Comparison of ENCODE assay signal across 8 cellular contexts in the genomic region with DNA sequence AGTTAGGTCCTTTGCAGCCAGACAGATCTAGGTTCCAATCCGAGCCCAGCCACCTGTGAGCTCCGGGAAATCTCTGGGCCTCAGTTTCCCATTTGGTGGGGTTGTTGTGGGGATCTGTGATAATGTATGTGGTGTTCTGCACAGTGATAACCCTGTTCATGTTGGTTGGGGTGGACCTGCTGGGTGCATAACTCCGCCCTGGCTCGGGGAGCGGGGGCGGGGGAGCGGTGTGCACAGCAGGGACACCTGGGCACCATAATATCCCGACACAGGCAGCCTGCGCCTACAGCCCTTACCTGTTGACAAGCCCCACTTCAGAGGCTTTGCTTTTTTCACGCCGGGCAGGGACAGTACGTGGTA. TPM values are rescaled to one million over a fixed set of nuclear protein-coding genes. Genes with fewer than 3 reads are reported as not detected.
DNase-seq lines count a peak whose midpoint lies in the region; ATAC-seq and TF ChIP-seq lines count a peak whose summit lies in the region.

No MANE protein-coding gene starts in this region.

- H3K9me3 Mint-ChIP-seq in CD8-positive, alpha-beta memory T cell = peaks cover 0 to 4% (median 0%) of the 10 kb centered on the region in 5 donors
- H3K9me3 Mint-ChIP-seq in naive thymus-derived CD8-positive, alpha-beta T cell = peaks cover 0 to 2% (median 0%) of the 10 kb centered on the region in 9 donors

- no peak for TF ChIP-seq EP300 in gastroesophageal sphincter (IDR thresholded peaks at IDR 0.05)

- H3K27me3 Mint-ChIP-seq in CD8-positive, alpha-beta memory T cell = peaks cover 50 to 69% of the 10 kb centered on the region in 2 donors
- peaks cover 9 to 43% (median 28%) of the 10 kb centered on the region in 5 donors for H3K27me3 Mint-ChIP-seq in naive thymus-derived CD8-positive, alpha-beta T cell

- TF ChIP-seq POLR2A in gastroesophageal sphincter (IDR thresholded peaks at IDR 0.05) = no peak

- peaks cover 0 to 4% (median 1%) of the 10 kb centered on the region in 3 donors for H3K36me3 Mint-ChIP-seq in CD8-positive, alpha-beta memory T cell
- peaks cover 0 to 1% (median 0%) of the 10 kb centered on the region in 3 donors for H3K36me3 Mint-ChIP-seq in naive thymus-derived CD8-positive, alpha-beta T cell

- peaks cover 9 to 11% (median 10%) of the 10 kb centered on the region in 3 donors for H3K4me1 Mint-ChIP-seq in CD8-positive, alpha-beta memory T cell
- H3K4me1 Mint-ChIP-seq in naive thymus-derived CD8-positive, alpha-beta T cell = peaks cover 5 to 19% (median 12%) of the 10 kb centered on the region in 4 donors

- H2AFZ ChIP-seq in Karpas-422 (ENCODE audit: low read length) = no peak overlapping the region

- H3K9ac ChIP-seq in Karpas-422 (ENCODE audit: low read length) = no peak overlapping the region

- ATAC-seq in naive thymus-derived CD8-positive, alpha-beta T cell = no peak
- ATAC-seq in GM18870 (IDR thresholded peaks at IDR 0.05; ENCODE audit: unreplicated experiment) = no peak
- no peak for ATAC-seq in gastroesophageal sphincter

- no peak overlapping the region for H3K27ac Mint-ChIP-seq in CD8-positive, alpha-beta memory T cell
- H3K27ac Mint-ChIP-seq in naive thymus-derived CD8-positive, alpha-beta T cell = no peak overlapping the region

- H3K9me2 ChIP-seq in Karpas-422 (replicated peaks; ENCODE audit: insufficient read depth, low read length) = no peaks in the 10 kb centered on the region

- H3K4me3 Mint-ChIP-seq in CD8-positive, alpha-beta memory T cell = peak overlapping the region in 5 of 7 donors; percentile 3 to 64 (median 48)
- H3K4me3 Mint-ChIP-seq in naive thymus-derived CD8-positive, alpha-beta T cell = peak overlapping the region; percentile 47 to 81 (median 68)

- TF ChIP-seq CTCF in dorsolateral prefrontal cortex (IDR thresholded peaks at IDR 0.05 in 54 of 56, conservative IDR thresholded peaks at IDR 0.05 in 2 of 56; ENCODE audit: low read depth in 1 of 56, partially characterized antibody in 56 of 56) = no peak
- TF ChIP-seq CTCF in gastroesophageal sphincter (IDR thresholded peaks at IDR 0.05) = no peak

- no peak overlapping the region for H3K4me2 ChIP-seq in Karpas-422 (ENCODE audit: low read depth, low read length, poor library complexity, severe bottlenecking)

- POLR2A ChIA-PET in CD8-positive, alpha-beta memory T cell (lab: Charles Lee) = no interaction called here
- POLR2A ChIA-PET in naive thymus-derived CD8-positive, alpha-beta T cell (lab: Charles Lee) = interaction anchor here (1.2 kb wide), 1 partner anchor 301 kb away, joined by 3 read pairs; a partner anchor contains a TSS

- no peaks in the 10 kb centered on the region for H3K79me2 ChIP-seq in Karpas-422 (ENCODE audit: low read length)

- peaks cover 4% of the 10 kb centered on the region for H3K4me1 ChIP-seq in CD8-positive, alpha-beta memory T cell (ENCODE audit: insufficient read depth, low read length)
- H3K4me1 ChIP-seq in Karpas-422 (ENCODE audit: low read length) = peaks cover 14% of the 10 kb centered on the region
- H3K4me1 ChIP-seq in gastroesophageal sphincter = peaks cover 0 to 17% (median 13%) of the 10 kb centered on the region in 3 donors

- CTCF ChIA-PET in CD8-positive, alpha-beta memory T cell (lab: Charles Lee) = interaction anchor here (0.9 to 1.5 kb wide), 6 partner anchors 10 to 422 kb away, joined by 3 to 8 read pairs (median 3); a partner anchor contains a TSS

- intact Hi-C loops in dorsolateral prefrontal cortex (cut with DNase I) = no loop called here

- 73 to 83% methylated on average over 5 to 9 of the region's 12 CpGs for WGBS in gastroesophageal sphincter (ENCODE audit: low coverage in 1 of 2), 2 donors

- no peaks in the 10 kb centered on the region for H3K36me3 ChIP-seq in CD8-positive, alpha-beta memory T cell (ENCODE audit: insufficient read depth, low read length)
- H3K36me3 ChIP-seq in Karpas-422 (ENCODE audit: insufficient read depth, low read length) (no peaks in the 10 kb centered on the region), gastroesophageal sphincter (no peaks in the 10 kb centered on the region)

- no peak for DNase-seq in CD8-positive, alpha-beta memory T cell
- DNase-seq in Karpas-422 = peak; percentile 28
- DNase-seq in dorsolateral prefrontal cortex = peak in 1 of 10 donors; percentile 53
- DNase-seq in naive thymus-derived CD8-positive, alpha-beta T cell = no peak
- no peak for DNase-seq in Kasumi-1 (lab: John Stamatoyannopoulos, UW)
- no peak for DNase-seq in GM19240 (ENCODE audit: insufficient read length, low spot score)

- no peaks in the 10 kb centered on the region for H4K20me1 ChIP-seq in Karpas-422 (ENCODE audit: insufficient read depth, low read depth, low read length)

- H3K9me3 ChIP-seq in CD8-positive, alpha-beta memory T cell (ENCODE audit: low read length) = no peaks in the 10 kb centered on the region
- H3K9me3 ChIP-seq in Karpas-422 (ENCODE audit: low read length) = no peaks in the 10 kb centered on the region
- H3K9me3 ChIP-seq in gastroesophageal sphincter = peaks cover 0 to 5% (median 0%) of the 10 kb centered on the region in 3 donors

- no peak overlapping the region for H3K27ac ChIP-seq in CD8-positive, alpha-beta memory T cell (ENCODE audit: low read depth, low read length)
- H3K27ac ChIP-seq in Karpas-422 (ENCODE audit: low read length) = no peak overlapping the region
- H3K27ac ChIP-seq in dorsolateral prefrontal cortex = peak overlapping the region in 10 of 59 donors; percentile 24 to 76 (median 58)
- H3K27ac ChIP-seq in gastroesophageal sphincter = peak overlapping the region in 2 of 4 donors; percentile 44 to 48

- peak overlapping the region; percentile 20 for H3K4me3 ChIP-seq in CD8-positive, alpha-beta memory T cell (ENCODE audit: low read length)
- H3K4me3 ChIP-seq in Karpas-422 (ENCODE audit: low read length) (no peak overlapping the region), dorsolateral prefrontal cortex (peak overlapping the region in 57 of 59 donors; percentile 38 to 71 (median 58)), gastroesophageal sphincter (peak overlapping the region in 1 of 2 donors; percentile 52)

- peaks cover 18% of the 10 kb centered on the region for H3K27me3 ChIP-seq in CD8-positive, alpha-beta memory T cell (ENCODE audit: insufficient read depth, low read length, poor library complexity, severe bottlenecking)
- H3K27me3 ChIP-seq in Karpas-422 (ENCODE audit: low read length) = 0 out of 2 replicates have a peak, but pooled peaks cover 3% of the 10 kb centered on the region
- peaks cover 0 to 7% (median 0%) of the 10 kb centered on the region in 45 donors for H3K27me3 ChIP-seq in dorsolateral prefrontal cortex
- peaks cover 12% of the 10 kb centered on the region for H3K27me3 ChIP-seq in gastroesophageal sphincter

RNA-seq across cellular contexts. Expression of a gene that starts 48.0 kb away (rescaled TPM):
- under 1 TPM; 0.37 to 0.58 TPM for total RNA-seq in CD8-positive, alpha-beta memory T cell
- polyA plus RNA-seq in CD8-positive, alpha-beta memory T cell = 0.09 TPM
- total RNA-seq in Karpas-422 (2014; rRNA removed; shearing (Covaris generic); ENCODE audit: low replicate concordance) = not detected in 2 replicates
- total RNA-seq in dorsolateral prefrontal cortex = 10 to 100 TPM; 13.3 to 66.0 (median 31.4) TPM
- total RNA-seq in naive thymus-derived CD8-positive, alpha-beta T cell = under 1 TPM; 0.22 to 0.31 TPM
- polyA plus RNA-seq in naive thymus-derived CD8-positive, alpha-beta T cell = under 1 TPM in 1 of 3 donors, not detected in 2; 0.07 TPM
- total RNA-seq in gastroesophageal sphincter = 10 to 100 TPM in 3 of 4 donors, 1 to 10 TPM in 1; 4.4 to 40.5 (median 10.9) TPM
